In the genomic region with DNA sequence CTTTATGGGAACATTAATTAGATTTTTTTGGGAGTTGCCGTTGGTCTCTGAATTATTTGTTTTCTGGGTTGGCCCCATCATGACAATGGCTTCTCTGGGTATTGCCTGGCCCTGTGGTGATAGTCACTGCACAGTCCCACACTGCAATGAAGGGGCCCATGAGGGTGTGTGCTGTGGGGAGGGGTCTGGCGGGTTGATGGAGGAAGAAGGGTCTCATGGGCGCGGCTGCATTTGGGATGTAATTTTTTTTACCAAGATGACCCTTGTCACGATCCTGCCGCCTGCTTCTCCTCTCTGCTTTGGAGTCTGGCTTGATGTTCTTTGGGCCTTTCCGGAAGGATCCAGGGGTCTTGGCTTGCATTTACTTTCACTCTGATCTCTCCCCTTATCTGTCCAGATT, we compare ENCODE assay signal across 34 cellular contexts. TPM values are rescaled to one million over a fixed set of nuclear protein-coding genes. Genes with fewer than 3 reads are reported as not detected.
"Had no signal": no experiment of that assay in that cellular context is flagged by ENCODE, and none has a peak within 500 bp of the region (broad histone marks: within the 10 kb centered on the region; RNA-seq: fewer than 3 reads in every experiment).

No MANE protein-coding gene starts in this region.

- H3K27me3 ChIP-seq: Peyer's patch, SJSA1 had no signal

- H3K9me3 Mint-ChIP-seq: activated CD4-positive, alpha-beta T cell treated with anti-CD3 and anti-CD28 coated beads, Interleukin-2, amount 10 ng/mL, durations not matched to agents 7 days and 5 days; activated naive CD4-positive, alpha-beta T cell treated with anti-CD3 and anti-CD28 coated beads, Interleukin-2, amount 10 ng/mL, durations not matched to agents 7 days and 5 days; activated naive CD8-positive, alpha-beta T cell treated with anti-CD3 and anti-CD28 coated beads, Interleukin-2, amount 50 U/mL, for 24 hours; activated T-cell treated with anti-CD3 and anti-CD28 coated beads, Interleukin-2, amount 50 U/mL, for 4 hours; T-helper 1 cell treated with Interleukin-12 subunit alpha and Interleukin-12 subunit beta and Interleukin-4 antibody, amounts not matched to agents 30 μg/mL and 1 μg/mL, for 36 hours; T-helper 2 cell treated with Interferon-gamma antibody and Interleukin-4, amounts not matched to agents 5 μg/mL and 100 μg/mL, for 36 hours; WTC11 had no signal

- H3K27me3 Mint-ChIP-seq: activated naive CD8-positive, alpha-beta T cell; brain had no signal

- H3K9me3 ChIP-seq: Peyer's patch, SJSA1, SK-N-SH had no signal

- H3K4me1 Mint-ChIP-seq: activated naive CD8-positive, alpha-beta T cell treated with anti-CD3 and anti-CD28 coated beads, Interleukin-2, amount 50 U/mL, for 24 hours had no signal

- H3K27ac ChIP-seq: KMS-11, SJSA1 had no signal

- H3K4me3 ChIP-seq: Peyer's patch, SJSA1 had no signal

- ATAC-seq: activated CD4-positive, alpha-beta T cell treated with anti-CD3 and anti-CD28 coated beads for 36 hours; activated CD4-positive, CD25-positive, alpha-beta regulatory T cell treated with anti-CD3 and anti-CD28 coated beads, Interleukin-2, amount 50 U/mL, for 24 hours; activated CD8-positive, alpha-beta T cell treated with anti-CD3 and anti-CD28 coated beads, Interleukin-2, amount 10 ng/mL, durations not matched to agents 7 days and 5 days; activated naive CD8-positive, alpha-beta T cell treated with anti-CD3 and anti-CD28 coated beads, Interleukin-2, amount 50 U/mL, for 24 hours; activated T-cell treated with anti-CD3 and anti-CD28 coated beads, Interleukin-2, amount 50 U/mL, for 4 hours; PC-3; WTC11 had no signal

- H3K9ac ChIP-seq: KMS-11, SK-N-SH had no signal

- H3K4me3 Mint-ChIP-seq: activated CD4-positive, alpha-beta T cell treated with anti-CD3 and anti-CD28 coated beads for 36 hours; activated CD4-positive, alpha-beta T cell treated with anti-CD3 and anti-CD28 coated beads, Interleukin-2, amount 10 ng/mL, durations not matched to agents 7 days and 5 days; activated CD8-positive, alpha-beta T cell treated with anti-CD3 and anti-CD28 coated beads, Interleukin-2, amount 10 ng/mL, durations not matched to agents 7 days and 5 days; activated naive CD4-positive, alpha-beta T cell treated with anti-CD3 and anti-CD28 coated beads, Interleukin-2, amount 10 ng/mL, durations not matched to agents 7 days and 5 days; activated naive CD8-positive, alpha-beta T cell; activated naive CD8-positive, alpha-beta T cell treated with anti-CD3 and anti-CD28 coated beads, Interleukin-2, amount 50 U/mL, for 24 hours; activated T-cell treated with anti-CD3 and anti-CD28 coated beads, Interleukin-2, amount 50 U/mL, for 4 hours; brain; T-helper 1 cell treated with Interleukin-12 subunit alpha and Interleukin-12 subunit beta and Interleukin-4 antibody, amounts not matched to agents 30 μg/mL and 1 μg/mL, for 36 hours; T-helper 2 cell treated with Interferon-gamma antibody and Interleukin-4, amounts not matched to agents 5 μg/mL and 100 μg/mL, for 36 hours; WTC11 had no signal

- H3K4me1 ChIP-seq: SJSA1 had no signal

- H3K36me3 Mint-ChIP-seq: activated naive CD4-positive, alpha-beta T cell treated with anti-CD3 and anti-CD28 coated beads, Interleukin-2, amount 10 ng/mL, durations not matched to agents 7 days and 5 days; activated naive CD8-positive, alpha-beta T cell; WTC11 had no signal

- H3K27ac Mint-ChIP-seq: activated CD4-positive, alpha-beta T cell treated with anti-CD3 and anti-CD28 coated beads for 36 hours; activated CD4-positive, alpha-beta T cell treated with anti-CD3 and anti-CD28 coated beads, Interleukin-2, amount 10 ng/mL, durations not matched to agents 7 days and 5 days; activated CD8-positive, alpha-beta T cell treated with anti-CD3 and anti-CD28 coated beads, Interleukin-2, amount 10 ng/mL, durations not matched to agents 7 days and 5 days; activated naive CD4-positive, alpha-beta T cell treated with anti-CD3 and anti-CD28 coated beads, Interleukin-2, amount 10 ng/mL, durations not matched to agents 7 days and 5 days; activated naive CD8-positive, alpha-beta T cell; activated naive CD8-positive, alpha-beta T cell treated with anti-CD3 and anti-CD28 coated beads, Interleukin-2, amount 50 U/mL, for 24 hours; brain; T-helper 1 cell treated with Interleukin-12 subunit alpha and Interleukin-12 subunit beta and Interleukin-4 antibody, amounts not matched to agents 30 μg/mL and 1 μg/mL, for 36 hours; T-helper 2 cell treated with Interferon-gamma antibody and Interleukin-4, amounts not matched to agents 5 μg/mL and 100 μg/mL, for 36 hours; WTC11 had no signal

- DNase-seq: activated CD4-positive, alpha-beta T cell treated with anti-CD3 and anti-CD28 coated beads for 36 hours; activated CD4-positive, alpha-beta T cell treated with anti-CD3 and anti-CD28 coated beads, Interleukin-2, amount 10 ng/mL, durations not matched to agents 7 days and 5 days; activated CD4-positive, alpha-beta T cell treated with anti-CD3 and anti-CD28 coated beads, Interleukin-2, amount 50 U/mL, for 48 hours; activated CD8-positive, alpha-beta T cell treated with anti-CD3 and anti-CD28 coated beads, Interleukin-2, amount 10 ng/mL, durations not matched to agents 7 days and 5 days; activated effector memory CD4-positive, alpha-beta T cell treated with Interleukin-2 at 50 U/mL for 16 hours; activated naive CD4-positive, alpha-beta T cell treated with anti-CD3 and anti-CD28 coated beads, Interleukin-2, amount 10 ng/mL, durations not matched to agents 7 days and 5 days; activated naive CD8-positive, alpha-beta T cell treated with anti-CD3 and anti-CD28 coated beads, Interleukin-2, amount 50 U/mL, for 24 hours; activated T-cell treated with anti-CD3 and anti-CD28 coated beads, Interleukin-2, amount 50 U/mL, for 4 hours; anterior cingulate cortex; NCI-H1092 treated with DMSO at 0.1 percent for 48 hours; NCI-H1417; NCI-H146; NCI-H187; NCI-H2029 treated with DMSO at 0.1 percent for 48 hours; NCI-H2107; NCI-H2171; NCI-H510A; NCI-H526; NCI-H748 treated with DMSO at 0.1 percent for 48 hours; NK-92 treated with Interleukin-12 subunit alpha and Interleukin-12 subunit beta, amount 100 ng/mL, for 24 hours; PC-3; Peyer's patch; RPMI8226; SHP77 treated with DMSO at 0.1 percent for 48 hours; SK-N-SH had no signal

- H3K36me3 ChIP-seq: Peyer's patch, SJSA1 had no signal

RNA-seq across cellular contexts. Expression of gene WNK2, which starts 44.1 kb away (rescaled TPM):
- total RNA-seq: activated CD4-positive, alpha-beta T cell treated with anti-CD3 and anti-CD28 coated beads, Interleukin-2, amount 10 ng/mL, durations not matched to agents 7 days and 5 days; activated CD8-positive, alpha-beta T cell treated with anti-CD3 and anti-CD28 coated beads, Interleukin-2, amount 10 ng/mL, durations not matched to agents 7 days and 5 days; LHCN-M2; SJSA1 had no signal
